In genomic region chr7:131606346-131607290, GRCh38 we compare ENCODE assay signal across 11 cellular contexts. TPM values are rescaled to one million over a fixed set of nuclear protein-coding genes. Genes with fewer than 3 reads are reported as not detected.
A peak's percentile ranks its signal among the peaks of the same experiment; 100 is the strongest.
DNase-seq lines count a peak whose midpoint lies in the region; ATAC-seq and TF ChIP-seq lines count a peak whose summit lies in the region.
"Had no signal": no experiment of that assay in that cellular context is flagged by ENCODE, and none has a peak within 500 bp of the region (broad histone marks: within the 10 kb centered on the region; RNA-seq: fewer than 3 reads in every experiment).

No MANE protein-coding gene starts in this region.

- H4K20me1 ChIP-seq in PC-3 (ENCODE audit: low read length), result no peaks in the 10 kb centered on the region

- H3K9me3 ChIP-seq in PC-3 (ENCODE audit: low read length), result no peaks in the 10 kb centered on the region
- H3K9me3 ChIP-seq: gastroesophageal sphincter had no signal

- CTCF ChIA-PET in PC-3 (lab: Charles Lee), result no interaction called here

- TF ChIP-seq CTCF in PC-3 (conservative IDR thresholded peaks at IDR 0.05; ENCODE audit: low read depth, low read length) (no peak), dorsolateral prefrontal cortex (IDR thresholded peaks at IDR 0.05 in 54 of 56, conservative IDR thresholded peaks at IDR 0.05 in 2 of 56; ENCODE audit: low read depth in 1 of 56, partially characterized antibody in 56 of 56) (no peak)

- ATAC-seq in Right ventricle myocardium superior (ENCODE audit: poor library complexity) (peak; percentile 51), PC-3 (peak; percentile 29; the same call in 1 of the 2 replicates), left ventricle myocardium superior (peak; percentile 46)
- ATAC-seq in stimulated activated naive CD8-positive, alpha-beta T cell treated with anti-CD3 and anti-CD28 coated beads, Interleukin-15, amount 100 ng/mL, for 72 hours, result peak; percentile 28
- ATAC-seq: gastroesophageal sphincter had no signal

- peaks cover 45% of the 10 kb centered on the region for H3K27me3 Mint-ChIP-seq in stimulated activated naive CD8-positive, alpha-beta T cell treated with anti-CD3 and anti-CD28 coated beads, Interleukin-15, amount 100 ng/mL, for 72 hours

- no peaks in the 10 kb centered on the region for H3K9me2 ChIP-seq in PC-3 (replicated peaks; ENCODE audit: low read length)

- no peak overlapping the region for H3K4me3 Mint-ChIP-seq in stimulated activated naive CD8-positive, alpha-beta T cell treated with anti-CD3 and anti-CD28 coated beads, Interleukin-15, amount 100 ng/mL, for 72 hours

- intact Hi-C loops in Right ventricle myocardium superior (cut with DNase I) (no loop called here), cardiac septum (cut with DNase I) (no loop called here), PC-3 (cut with micrococcal nuclease) (no loop called here), left ventricle myocardium superior (cut with micrococcal nuclease) (no loop called here), dorsolateral prefrontal cortex (cut with DNase I) (loop anchor here in 1 of 2 donors (5.0 kb wide), 1 partner anchor 54 kb away; no protein-coding TSS in a partner anchor), posterior vena cava (cut with DNase I) (no loop called here)

- no peak overlapping the region for H3K27ac ChIP-seq in PC-3 (ENCODE audit: low read length)
- H3K27ac ChIP-seq in dorsolateral prefrontal cortex, result peak overlapping the region in 14 of 59 donors; percentile 7 to 75 (median 30)
- H3K27ac ChIP-seq: gastroesophageal sphincter had no signal

- no peak overlapping the region for H2AFZ ChIP-seq in PC-3 (ENCODE audit: low read length)

- H3K4me2 ChIP-seq in PC-3 (ENCODE audit: low read length), result no peak overlapping the region

- no peaks in the 10 kb centered on the region for H3K9me3 Mint-ChIP-seq in stimulated activated naive CD8-positive, alpha-beta T cell treated with anti-CD3 and anti-CD28 coated beads, Interleukin-15, amount 100 ng/mL, for 72 hours

- H3K27me3 ChIP-seq in PC-3 (ENCODE audit: low read length) (no peaks in the 10 kb centered on the region), dorsolateral prefrontal cortex (no peaks in the 10 kb centered on the region)

- no peak overlapping the region for H3K4me3 ChIP-seq in PC-3 (ENCODE audit: low read length)
- H3K4me3 ChIP-seq in dorsolateral prefrontal cortex, result no peak overlapping the region
- H3K4me3 ChIP-seq: gastroesophageal sphincter had no signal

- no TSS peak for BruUV-seq in PC-3 (replicated peaks; lab: Mats Ljungman, UMichigan)

- H3K9ac ChIP-seq in PC-3 (ENCODE audit: low read length), result no peak overlapping the region

- POLR2A ChIA-PET in PC-3 (lab: Charles Lee; ENCODE audit: unreplicated experiment), result no interaction called here

- H3K36me3 ChIP-seq in PC-3 (ENCODE audit: low read depth, low read length), result no peaks in the 10 kb centered on the region
- H3K36me3 ChIP-seq: gastroesophageal sphincter had no signal

- DNase-seq in Right ventricle myocardium superior (no peak), cardiac septum (ENCODE audit: low spot score) (no peak), PC-3 (peak; percentile 43), left ventricle myocardium superior (no peak), dorsolateral prefrontal cortex (no peak), NCI-H446 (lab: John Stamatoyannopoulos, UW) (no peak), posterior vena cava (ENCODE audit: low spot score) (no peak)
- DNase-seq in stimulated activated naive CD8-positive, alpha-beta T cell treated with anti-CD3 and anti-CD28 coated beads, Interleukin-15, amount 100 ng/mL, for 72 hours, result no peak
- DNase-seq: central memory CD4-positive, alpha-beta T cell; SHP77 treated with DMSO at 0.1 percent for 48 hours had no signal

- no peaks in the 10 kb centered on the region for H3K79me2 ChIP-seq in PC-3 (ENCODE audit: low read length)

- H3K4me1 ChIP-seq in PC-3 (ENCODE audit: insufficient read depth, low read length), result peaks cover 26% of the 10 kb centered on the region
- H3K4me1 ChIP-seq: gastroesophageal sphincter had no signal

- peaks cover 7% of the 10 kb centered on the region for H3K4me1 Mint-ChIP-seq in stimulated activated naive CD8-positive, alpha-beta T cell treated with anti-CD3 and anti-CD28 coated beads, Interleukin-15, amount 100 ng/mL, for 72 hours

- no peaks in the 10 kb centered on the region for H3F3A ChIP-seq in PC-3 (ENCODE audit: low read length, unreplicated experiment)

- no peak overlapping the region for H3K27ac Mint-ChIP-seq in stimulated activated naive CD8-positive, alpha-beta T cell treated with anti-CD3 and anti-CD28 coated beads, Interleukin-15, amount 100 ng/mL, for 72 hours

RNA-seq across cellular contexts. Expression of gene PODXL, which starts 50.2 kb away (rescaled TPM):
- 57.1 TPM for total RNA-seq in Right ventricle myocardium superior
- 76.2 TPM for total RNA-seq in cardiac septum
- 44.2 and 80.5 TPM in 2 replicates for total RNA-seq in PC-3 (2014; rRNA removed)
- 61.2 TPM for total RNA-seq in left ventricle myocardium superior
- total RNA-seq in dorsolateral prefrontal cortex, result 100 to 1,000 TPM in 1 of 120 experiments, 10 to 100 TPM in 119; 28.4 to 104 (median 51.6) TPM
- total RNA-seq in posterior vena cava, result 10 to 100 TPM; 41.9 to 46.7 TPM
